18 cellular contexts compared by ENCODE assay signal in the genomic region with DNA sequence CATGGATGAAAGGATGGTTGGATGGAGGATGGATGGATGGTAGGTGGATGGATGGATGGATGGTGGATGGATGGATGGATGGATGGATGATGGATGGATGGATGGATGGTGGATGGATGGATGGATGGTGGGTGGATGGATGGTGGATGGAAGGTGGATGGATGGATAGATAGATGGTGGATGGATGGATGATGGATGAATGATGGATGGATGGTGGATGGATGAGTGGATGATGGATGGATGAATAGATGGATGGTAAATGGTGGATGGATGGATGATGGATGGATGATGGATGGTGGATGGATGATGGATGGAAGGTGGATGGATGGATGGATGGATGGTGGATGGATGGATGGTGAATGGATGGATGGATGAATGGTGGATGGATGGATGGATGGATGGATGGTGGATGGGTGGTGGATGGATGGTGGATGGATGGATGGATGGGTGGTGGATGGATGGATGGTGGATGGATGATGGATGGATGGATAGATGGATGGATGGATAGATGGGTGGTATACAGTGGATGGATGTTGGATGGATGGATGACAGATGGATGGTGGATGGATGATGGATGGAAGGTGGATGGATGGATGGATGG.
DNase-seq lines count a peak whose midpoint lies in the region; ATAC-seq and TF ChIP-seq lines count a peak whose summit lies in the region.
"Had no signal": no experiment of that assay in that cellular context is flagged by ENCODE, and none has a peak within 500 bp of the region (broad histone marks: within the 10 kb centered on the region; RNA-seq: fewer than 3 reads in every experiment).

No MANE protein-coding gene starts in this region.

- no peak overlapping the region for H4K8ac ChIP-seq in IMR-90 (ENCODE audit: low read depth in 2 of 2, low read length in 2 of 2)

- no peak overlapping the region for H4K91ac ChIP-seq in IMR-90 (ENCODE audit: insufficient read depth, low read depth, low read length)

- H3K9ac ChIP-seq in IMR-90 (ENCODE audit: low read depth, low read length), result no peak overlapping the region
- H3K9ac ChIP-seq: BLaER1, GM23248 had no signal

- no peak overlapping the region for H2AFZ ChIP-seq in IMR-90 (replicated peaks; ENCODE audit: low read length, poor library complexity)
- H2AFZ ChIP-seq: GM23248 had no signal

- no peak overlapping the region for H3K27ac ChIP-seq in IMR-90 (ENCODE audit: insufficient read depth, low read length)
- H3K27ac ChIP-seq: BLaER1, GM23248 had no signal

- intact Hi-C loops in CD14-positive monocyte (cut with micrococcal nuclease) (no loop called here), IMR-90 (cut with micrococcal nuclease) (no loop called here), posterior vena cava (cut with DNase I) (no loop called here), cardiac septum (cut with DNase I) (loop anchor here (10.0 kb wide), 1 partner anchor 1262 kb away; no protein-coding TSS in a partner anchor)

- H2BK15ac ChIP-seq in IMR-90 (ENCODE audit: low read depth, low read length), result no peak overlapping the region

- H4K20me1 ChIP-seq in IMR-90 (ENCODE audit: insufficient read depth, low read length), result no peaks in the 10 kb centered on the region
- H4K20me1 ChIP-seq: BLaER1 had no signal

- no peak overlapping the region for H3K56ac ChIP-seq in IMR-90 (ENCODE audit: extremely low read depth, insufficient read depth, low read length)

- ATAC-seq in IMR-90 (ENCODE audit: low read depth), result no peak
- ATAC-seq: CD8-positive, alpha-beta T cell; GM12878 had no signal

- TF ChIP-seq CTCF in CD14-positive monocyte (IDR thresholded peaks at IDR 0.05) (no peak), IMR-90 (conservative IDR thresholded peaks at IDR 0.05; ENCODE audit: low read depth, low read length) (no peak), glutamatergic neuron (IDR thresholded peaks at IDR 0.05; ENCODE audit: partially characterized antibody, unreplicated experiment) (no peak)

- H4K5ac ChIP-seq in IMR-90 (ENCODE audit: low read depth, low read length), result no peak overlapping the region

- H3K4me1 Mint-ChIP-seq in CD14-positive monocyte, result no peaks in the 10 kb centered on the region
- no peaks in the 10 kb centered on the region for H3K4me1 Mint-ChIP-seq in glutamatergic neuron (ENCODE audit: low read depth, unreplicated experiment)

- POLR2A ChIA-PET in IMR-90 (lab: Charles Lee; ENCODE audit: unreplicated experiment), result no interaction called here

- BruUV-seq in IMR-90 (replicated peaks; lab: Mats Ljungman, UMichigan), result no TSS peak

- H2BK120ac ChIP-seq in IMR-90 (ENCODE audit: low read depth, low read length), result no peak overlapping the region

- H3K9me1 ChIP-seq in IMR-90 (ENCODE audit: insufficient read depth, low read length), result no peaks in the 10 kb centered on the region

- no peak overlapping the region for H2BK20ac ChIP-seq in IMR-90 (ENCODE audit: low read depth, low read length)

- H3K4me2 ChIP-seq in IMR-90 (ENCODE audit: low read depth, low read length), result no peak overlapping the region
- H3K4me2 ChIP-seq: BLaER1 had no signal

- H3K4me3 Mint-ChIP-seq in CD14-positive monocyte, result no peak overlapping the region
- peak overlapping the region; percentile 32 for H3K4me3 Mint-ChIP-seq in glutamatergic neuron (ENCODE audit: unreplicated experiment)
- H3K4me3 Mint-ChIP-seq: CD8-positive, alpha-beta T cell had no signal

- H3K79me1 ChIP-seq in IMR-90 (ENCODE audit: low read depth in 1 of 2, low read length in 2 of 2), result no peaks in the 10 kb centered on the region

- peaks cover 33% of the 10 kb centered on the region for H3K9me3 ChIP-seq in IMR-90 (ENCODE audit: control insufficient read depth, insufficient read depth, low read length)
- H3K9me3 ChIP-seq: BLaER1 had no signal

- H3K9me3 Mint-ChIP-seq in CD14-positive monocyte (peaks cover 6 to 17% (median 11%) of the 10 kb centered on the region in 7 donors), glutamatergic neuron (ENCODE audit: unreplicated experiment) (peaks cover 25% of the 10 kb centered on the region)

- no peak for TF ChIP-seq RAD21 in IMR-90 (IDR thresholded peaks at IDR 0.05; ENCODE audit: low read length)

- H3K27ac Mint-ChIP-seq in CD14-positive monocyte (peak overlapping the region in 1 of 7 donors; percentile 16), glutamatergic neuron (ENCODE audit: unreplicated experiment) (no peak overlapping the region)
- H3K27ac Mint-ChIP-seq: CD8-positive, alpha-beta T cell had no signal

- no peak overlapping the region for H3K18ac ChIP-seq in IMR-90 (ENCODE audit: low read depth, low read length)

- CTCF ChIA-PET in IMR-90 (lab: Yijun Ruan, JAX), result interaction anchor here (0.6 kb wide), 1 partner anchor 1539 kb away, joined by 3 read pairs; no protein-coding TSS in a partner anchor

- no peaks in the 10 kb centered on the region for H3K27me3 ChIP-seq in IMR-90 (ENCODE audit: control insufficient read depth, insufficient read depth, low read length)

- peaks cover 8 to 16% (median 9%) of the 10 kb centered on the region in 3 donors for H3K27me3 Mint-ChIP-seq in CD14-positive monocyte (ENCODE audit: low read depth in 3 of 3)
- no peaks in the 10 kb centered on the region for H3K27me3 Mint-ChIP-seq in glutamatergic neuron (ENCODE audit: unreplicated experiment)

- no peaks in the 10 kb centered on the region for H3K4me1 ChIP-seq in IMR-90 (ENCODE audit: control insufficient read depth, insufficient read depth, low read length)
- H3K4me1 ChIP-seq: BLaER1 had no signal

- H3K36me3 Mint-ChIP-seq in CD14-positive monocyte, result peaks cover 13 to 15% of the 10 kb centered on the region in 2 donors
- H3K36me3 Mint-ChIP-seq in glutamatergic neuron (ENCODE audit: unreplicated experiment), result peaks cover 12% of the 10 kb centered on the region
- H3K36me3 Mint-ChIP-seq: CD8-positive, alpha-beta T cell had no signal

- H3K14ac ChIP-seq in IMR-90 (replicated peaks; ENCODE audit: low read depth, low read length), result no peak overlapping the region

- dilution Hi-C loops in IMR-90 (cut with HindIII; ENCODE audit: low sequenced_read_pairs, unreplicated experiment), result no loop called here

- no peaks in the 10 kb centered on the region for H3K36me3 ChIP-seq in IMR-90 (ENCODE audit: control insufficient read depth, insufficient read depth, low read length)
- H3K36me3 ChIP-seq: BLaER1 had no signal

- H2BK5ac ChIP-seq in IMR-90 (ENCODE audit: low read depth, low read length, poor library complexity, severe bottlenecking), result peak overlapping the region; percentile 54

- no peak overlapping the region for H3K23ac ChIP-seq in IMR-90 (ENCODE audit: low read depth, low read length)

- in situ Hi-C loops in IMR-90 (cut with MboI; ENCODE audit: low sequenced_read_pairs), result no loop called here

- no peak for TF ChIP-seq POLR2A in IMR-90 (IDR thresholded peaks at IDR 0.05; ENCODE audit: low read depth, low read length)

- H3K4me3 ChIP-seq in IMR-90 (ENCODE audit: insufficient read depth, low read depth, low read length), result no peak overlapping the region
- H3K4me3 ChIP-seq: BLaER1, GM12878, GM23248 had no signal

- peak; percentile 4 for DNase-seq in CD14-positive monocyte (ENCODE audit: low spot score)
- no peak for DNase-seq in IMR-90
- no peak for DNase-seq in glutamatergic neuron
- peak; percentile 10 for DNase-seq in posterior vena cava (ENCODE audit: low spot score)
- DNase-seq in cortex of kidney (lab: John Stamatoyannopoulos, UW), result no peak
- DNase-seq in cardiac septum (ENCODE audit: low spot score), result no peak
- no peak for DNase-seq in DMS153 (lab: John Stamatoyannopoulos, UW)
- DNase-seq: 8988T; Calu3; CD8-positive, alpha-beta T cell; DMS53; DND-41; EL; GM23248; HCEC 1CT; KBM-7 had no signal

- H2AK5ac ChIP-seq in IMR-90 (ENCODE audit: low read depth, low read length), result no peak overlapping the region

- H2AK9ac ChIP-seq in IMR-90 (replicated peaks; ENCODE audit: low read depth, low read length, poor library complexity), result no peak overlapping the region

- no peak overlapping the region for H3K4ac ChIP-seq in IMR-90 (ENCODE audit: low read depth, low read length)

TF ChIP-seq in IMR-90, 13 proteins besides CTCF, POLR2A, EP300 and RAD21:
- no peak for TF ChIP-seq RCOR1 (IDR thresholded peaks at IDR 0.05; ENCODE audit: insufficient replicate concordance, low read length)

Comparison
In these comparisons a context has a peak if more than half of its experiments do, and no peak if none do; other contexts are left out.
1. DNase-seq: peak in CD14-positive monocyte (single experiment) and posterior vena cava (single experiment); none in IMR-90 (single experiment), glutamatergic neuron (single experiment), cortex of kidney (single experiment), cardiac septum (single experiment) and DMS153 (single experiment).